ENCODE assay signal across 16 cellular contexts in the genomic region with DNA sequence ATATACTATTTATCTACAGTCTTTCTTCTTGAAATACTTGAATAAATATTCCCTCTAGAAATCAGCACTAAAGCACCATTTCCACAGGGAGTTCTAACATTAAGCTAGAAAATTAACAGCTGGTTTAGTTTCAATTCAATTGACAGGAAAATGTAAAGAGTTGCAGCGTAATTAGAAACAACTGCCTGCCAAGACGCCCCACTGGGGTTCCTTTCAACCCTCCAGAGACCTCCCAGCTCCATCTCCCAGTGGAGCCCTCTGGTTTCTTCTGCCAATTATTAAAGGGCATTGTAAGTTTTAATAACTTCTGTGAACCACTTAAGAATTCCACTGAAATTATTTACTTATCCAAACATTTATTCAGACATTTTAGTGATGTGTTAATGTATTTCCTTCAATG. TPM values are rescaled to one million over a fixed set of nuclear protein-coding genes. Genes with fewer than 3 reads are reported as not detected.
DNase-seq lines count a peak whose midpoint lies in the region; ATAC-seq and TF ChIP-seq lines count a peak whose summit lies in the region.
"Had no signal": no experiment of that assay in that cellular context is flagged by ENCODE, and none has a peak within 500 bp of the region (broad histone marks: within the 10 kb centered on the region; RNA-seq: fewer than 3 reads in every experiment).

No MANE protein-coding gene starts in this region.

- H3K27me3 ChIP-seq in BLaER1 (peaks cover 46% of the 10 kb centered on the region), Karpas-422 (ENCODE audit: low read length) (no peaks in the 10 kb centered on the region), endodermal cell (ENCODE audit: control insufficient read depth, insufficient read depth, low read length, poor library complexity, severe bottlenecking) (peaks cover 51% of the 10 kb centered on the region), PC-9 (ENCODE audit: insufficient read depth, low read depth) (peaks cover 10% of the 10 kb centered on the region; the same call in 1 of the 2 replicates)

- H3K27ac Mint-ChIP-seq in endodermal cell (no peak overlapping the region), T-cell (no peak overlapping the region)
- H3K27ac Mint-ChIP-seq: CD4-positive, CD25-positive, alpha-beta regulatory T cell had no signal

- no peaks in the 10 kb centered on the region for H3K9me2 ChIP-seq in Karpas-422 (replicated peaks; ENCODE audit: insufficient read depth, low read length)
- no peaks in the 10 kb centered on the region for H3K9me2 ChIP-seq in PC-9 (ENCODE audit: insufficient read depth)

- intact Hi-C loops in PC-9 (cut with micrococcal nuclease; ENCODE audit: unreplicated experiment): no loop called here

- H3K4me3 ChIP-seq in BLaER1 (no peak overlapping the region), Karpas-422 (ENCODE audit: low read length) (no peak overlapping the region), endodermal cell (ENCODE audit: low read length) (no peak overlapping the region), PC-9 (no peak overlapping the region)
- H3K4me3 ChIP-seq: A549, K562 had no signal

- H3K4me2 ChIP-seq in BLaER1: peak overlapping the region; percentile 45
- H3K4me2 ChIP-seq in Karpas-422 (ENCODE audit: low read depth, low read length, poor library complexity, severe bottlenecking): peak overlapping the region; percentile 44
- H3K4me2 ChIP-seq in PC-9: no peak overlapping the region
- H3K4me2 ChIP-seq: A549 had no signal

- no peak for ATAC-seq in T-cell (replicated peaks in 1 of 4)
- no peak for ATAC-seq in HG03469 (IDR thresholded peaks at IDR 0.05; ENCODE audit: unreplicated experiment)
- ATAC-seq: A549, K562 had no signal

- no peak for TF ChIP-seq CTCF in endodermal cell (conservative IDR thresholded peaks at IDR 0.05)
- TF ChIP-seq CTCF in PC-9 (conservative IDR thresholded peaks at IDR 0.05): no peak

- H3F3A ChIP-seq in PC-9 (ENCODE audit: insufficient read depth, low read depth): no peaks in the 10 kb centered on the region

- no peak overlapping the region for H3K4me3 Mint-ChIP-seq in endodermal cell
- H3K4me3 Mint-ChIP-seq in T-cell: no peak overlapping the region
- H3K4me3 Mint-ChIP-seq: CD4-positive, CD25-positive, alpha-beta regulatory T cell had no signal

- WGBS in endodermal cell (ENCODE audit: insufficient coverage in 1 of 2, insufficient read length in 1 of 2), 2 experiments: 60 to 67% methylated on average over 1 to 2 of the region's 2 CpGs

- peak; percentile 49 for DNase-seq in COR-L47 (lab: John Stamatoyannopoulos, UW)
- no peak for DNase-seq in Karpas-422
- DNase-seq in endodermal cell: peak; percentile 34
- no peak for DNase-seq in T-cell
- DNase-seq in PC-9: no peak
- DNase-seq: Calu3; CD4-positive, CD25-positive, alpha-beta regulatory T cell; DMS153; DMS79 treated with DMSO at 0.1 percent for 48 hours; EL; GOT3 had no signal

- H3K4me1 ChIP-seq in BLaER1 (peaks cover 31% of the 10 kb centered on the region), Karpas-422 (ENCODE audit: low read length) (peaks cover 33% of the 10 kb centered on the region), endodermal cell (ENCODE audit: control insufficient read depth, insufficient read depth, low read length) (no peaks in the 10 kb centered on the region), PC-9 (replicated peaks; ENCODE audit: insufficient read depth) (peaks cover 4% of the 10 kb centered on the region; the same call in 1 of the 2 replicates)

- no peaks in the 10 kb centered on the region for H3K79me2 ChIP-seq in Karpas-422 (ENCODE audit: low read length)
- no peaks in the 10 kb centered on the region for H3K79me2 ChIP-seq in PC-9 (ENCODE audit: low read depth)

- H3K27ac ChIP-seq in BLaER1: no peak overlapping the region
- H3K27ac ChIP-seq in Karpas-422 (ENCODE audit: low read length): no peak overlapping the region
- no peak overlapping the region for H3K27ac ChIP-seq in endodermal cell (ENCODE audit: low read depth, low read length)
- H3K27ac ChIP-seq in PC-9: no peak overlapping the region
- H3K27ac ChIP-seq: A549 had no signal

- CTCF ChIA-PET in T-cell (lab: Charles Lee) (interaction anchor here in 1 of 2 donors (0.6 to 0.9 kb wide), 2 partner anchors 29 to 368 kb away, joined by 3 read pairs; no protein-coding TSS in a partner anchor), PC-9 (lab: Charles Lee) (no interaction called here)

- H3K27me3 Mint-ChIP-seq in endodermal cell (ENCODE audit: insufficient read depth) (peaks cover 55% of the 10 kb centered on the region), T-cell (peaks cover 14 to 39% of the 10 kb centered on the region in 2 donors)

- POLR2A ChIA-PET in T-cell (lab: Charles Lee) (no interaction called here), PC-9 (lab: Charles Lee; ENCODE audit: unreplicated experiment) (no interaction called here)

- H2AFZ ChIP-seq in Karpas-422 (ENCODE audit: low read length) (no peak overlapping the region), PC-9 (no peak overlapping the region)

- H3K9me3 Mint-ChIP-seq in endodermal cell (no peaks in the 10 kb centered on the region), T-cell (no peaks in the 10 kb centered on the region)
- H3K9me3 Mint-ChIP-seq: CD4-positive, CD25-positive, alpha-beta regulatory T cell had no signal

- H3K9me3 ChIP-seq in BLaER1 (no peaks in the 10 kb centered on the region), Karpas-422 (ENCODE audit: low read length) (no peaks in the 10 kb centered on the region), endodermal cell (ENCODE audit: control insufficient read depth, low read length) (no peaks in the 10 kb centered on the region), PC-9 (ENCODE audit: insufficient read depth, low read depth) (no peaks in the 10 kb centered on the region)
- H3K9me3 ChIP-seq: A549 had no signal

- no TSS peak for BruUV-seq in PC-9 (replicated peaks; lab: Mats Ljungman, UMichigan)

- H3K36me3 Mint-ChIP-seq in endodermal cell (ENCODE audit: low read depth) (no peaks in the 10 kb centered on the region), T-cell (no peaks in the 10 kb centered on the region)
- H3K36me3 Mint-ChIP-seq: CD4-positive, CD25-positive, alpha-beta regulatory T cell had no signal

- H3K36me3 ChIP-seq in BLaER1: no peaks in the 10 kb centered on the region
- H3K36me3 ChIP-seq in Karpas-422 (ENCODE audit: insufficient read depth, low read length): no peaks in the 10 kb centered on the region
- H3K36me3 ChIP-seq in endodermal cell (ENCODE audit: control insufficient read depth, insufficient read depth, low read length): no peaks in the 10 kb centered on the region
- no peaks in the 10 kb centered on the region for H3K36me3 ChIP-seq in PC-9 (ENCODE audit: low read depth)

- peaks cover 34% of the 10 kb centered on the region for H4K20me1 ChIP-seq in BLaER1
- no peaks in the 10 kb centered on the region; the same call in 1 of the 2 replicates for H4K20me1 ChIP-seq in Karpas-422 (ENCODE audit: insufficient read depth, low read depth, low read length)
- no peaks in the 10 kb centered on the region for H4K20me1 ChIP-seq in PC-9 (ENCODE audit: insufficient read depth)

- H3K9ac ChIP-seq in BLaER1: no peak overlapping the region
- H3K9ac ChIP-seq in Karpas-422 (ENCODE audit: low read length): no peak overlapping the region
- no peak overlapping the region for H3K9ac ChIP-seq in endodermal cell (ENCODE audit: extremely low read depth, low read length, poor library complexity, severe bottlenecking)

- H3K4me1 Mint-ChIP-seq in endodermal cell: peaks cover 4% of the 10 kb centered on the region
- H3K4me1 Mint-ChIP-seq in T-cell: peaks cover 10 to 13% (median 12%) of the 10 kb centered on the region in 3 donors

RNA-seq across cellular contexts. Expression of a gene that starts 4.1 kb away (rescaled TPM):
- 5.0 and 5.8 TPM in 2 replicates for total RNA-seq in Karpas-422 (2014; rRNA removed; shearing (Covaris generic); ENCODE audit: low replicate concordance)
- total RNA-seq in endodermal cell: under 1 TPM; 0.07 to 0.09 TPM
- not detected for polyA plus RNA-seq in endodermal cell (2013, experiment 1 of 2)
- 0.08 TPM for polyA plus RNA-seq in endodermal cell (2013, experiment 2 of 2)
- under 1 TPM; 0.10 to 0.93 (median 0.42) TPM for total RNA-seq in T-cell
- total RNA-seq in PC-9 (2021): 0.15 TPM in 1 of 2 replicates, not detected in the other
- total RNA-seq: CD4-positive, CD25-positive, alpha-beta regulatory T cell had no signal

RNA-seq across cellular contexts. Expression of a gene that starts 36.0 kb away (rescaled TPM):
- total RNA-seq in Karpas-422 (2014; rRNA removed; shearing (Covaris generic); ENCODE audit: low replicate concordance): not detected in 2 replicates
- total RNA-seq in endodermal cell (under 1 TPM; 0.26 to 0.82 TPM), T-cell (under 1 TPM in 2 of 5 donors, not detected in 3; 0.10 to 0.15 TPM), PC-9 (2021) (4.2 and 5.5 TPM in 2 replicates)
- polyA plus RNA-seq in endodermal cell (2013, experiment 1 of 2): 0.28 TPM
- polyA plus RNA-seq in endodermal cell (2013, experiment 2 of 2): 0.25 TPM
- total RNA-seq: CD4-positive, CD25-positive, alpha-beta regulatory T cell; K562 had no signal
- polyA plus RNA-seq: BJ; CD4-positive, CD25-positive, alpha-beta regulatory T cell; K562 had no signal

Comparison
In these comparisons a context has a peak if more than half of its experiments do, and no peak if none do; other contexts are left out.
1. DNase-seq: peak in COR-L47 (single experiment) and endodermal cell (single experiment); none in Karpas-422 (single experiment), T-cell (0 of 34) and PC-9 (0 of 2).